ENCODE assay signal across 1 cellular context in the genomic region with DNA sequence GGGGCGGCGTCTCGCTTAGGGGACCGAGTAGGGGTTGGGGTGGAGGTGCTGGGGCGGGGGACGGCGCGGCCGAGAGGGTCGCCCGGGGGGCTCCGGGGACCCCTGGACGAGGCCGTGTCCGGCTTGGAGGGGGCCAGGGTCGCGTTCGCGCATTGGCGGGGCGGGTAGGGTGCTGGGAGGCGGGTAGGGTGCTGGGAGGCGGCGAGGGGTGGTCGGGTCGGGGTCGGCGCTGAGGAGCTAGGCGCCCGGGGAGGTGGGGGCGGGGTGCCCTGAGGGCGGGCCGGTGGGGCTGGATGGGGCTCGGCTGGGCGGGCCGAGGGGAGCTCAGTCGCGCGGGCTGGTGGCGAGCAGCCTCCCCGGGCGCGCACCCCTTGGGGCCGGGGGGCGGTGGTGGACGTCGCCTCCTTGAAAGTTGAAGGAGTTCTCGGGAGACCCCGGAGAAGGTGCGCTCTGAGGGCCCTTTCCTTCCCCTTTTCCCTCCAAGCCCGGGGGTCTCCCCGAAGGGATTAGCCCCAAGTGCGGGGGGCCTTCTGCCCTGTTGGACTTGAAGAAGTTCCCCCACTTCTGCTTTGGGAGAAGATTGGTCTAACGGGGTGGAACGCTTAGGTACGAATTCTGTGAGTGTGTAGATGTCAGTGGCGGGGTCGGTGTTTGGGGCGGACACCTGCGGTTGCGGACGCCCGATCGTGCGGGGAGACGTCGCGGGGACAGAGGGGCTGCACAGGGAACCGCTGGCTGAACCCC.
TF ChIP-seq lines count a peak whose summit lies in the region.

No MANE protein-coding gene starts in this region.

TF ChIP-seq in GM23338, 12 proteins besides CTCF, POLR2A, EP300 and RAD21 (continued from another document):
- TF ChIP-seq, protein P1, sequence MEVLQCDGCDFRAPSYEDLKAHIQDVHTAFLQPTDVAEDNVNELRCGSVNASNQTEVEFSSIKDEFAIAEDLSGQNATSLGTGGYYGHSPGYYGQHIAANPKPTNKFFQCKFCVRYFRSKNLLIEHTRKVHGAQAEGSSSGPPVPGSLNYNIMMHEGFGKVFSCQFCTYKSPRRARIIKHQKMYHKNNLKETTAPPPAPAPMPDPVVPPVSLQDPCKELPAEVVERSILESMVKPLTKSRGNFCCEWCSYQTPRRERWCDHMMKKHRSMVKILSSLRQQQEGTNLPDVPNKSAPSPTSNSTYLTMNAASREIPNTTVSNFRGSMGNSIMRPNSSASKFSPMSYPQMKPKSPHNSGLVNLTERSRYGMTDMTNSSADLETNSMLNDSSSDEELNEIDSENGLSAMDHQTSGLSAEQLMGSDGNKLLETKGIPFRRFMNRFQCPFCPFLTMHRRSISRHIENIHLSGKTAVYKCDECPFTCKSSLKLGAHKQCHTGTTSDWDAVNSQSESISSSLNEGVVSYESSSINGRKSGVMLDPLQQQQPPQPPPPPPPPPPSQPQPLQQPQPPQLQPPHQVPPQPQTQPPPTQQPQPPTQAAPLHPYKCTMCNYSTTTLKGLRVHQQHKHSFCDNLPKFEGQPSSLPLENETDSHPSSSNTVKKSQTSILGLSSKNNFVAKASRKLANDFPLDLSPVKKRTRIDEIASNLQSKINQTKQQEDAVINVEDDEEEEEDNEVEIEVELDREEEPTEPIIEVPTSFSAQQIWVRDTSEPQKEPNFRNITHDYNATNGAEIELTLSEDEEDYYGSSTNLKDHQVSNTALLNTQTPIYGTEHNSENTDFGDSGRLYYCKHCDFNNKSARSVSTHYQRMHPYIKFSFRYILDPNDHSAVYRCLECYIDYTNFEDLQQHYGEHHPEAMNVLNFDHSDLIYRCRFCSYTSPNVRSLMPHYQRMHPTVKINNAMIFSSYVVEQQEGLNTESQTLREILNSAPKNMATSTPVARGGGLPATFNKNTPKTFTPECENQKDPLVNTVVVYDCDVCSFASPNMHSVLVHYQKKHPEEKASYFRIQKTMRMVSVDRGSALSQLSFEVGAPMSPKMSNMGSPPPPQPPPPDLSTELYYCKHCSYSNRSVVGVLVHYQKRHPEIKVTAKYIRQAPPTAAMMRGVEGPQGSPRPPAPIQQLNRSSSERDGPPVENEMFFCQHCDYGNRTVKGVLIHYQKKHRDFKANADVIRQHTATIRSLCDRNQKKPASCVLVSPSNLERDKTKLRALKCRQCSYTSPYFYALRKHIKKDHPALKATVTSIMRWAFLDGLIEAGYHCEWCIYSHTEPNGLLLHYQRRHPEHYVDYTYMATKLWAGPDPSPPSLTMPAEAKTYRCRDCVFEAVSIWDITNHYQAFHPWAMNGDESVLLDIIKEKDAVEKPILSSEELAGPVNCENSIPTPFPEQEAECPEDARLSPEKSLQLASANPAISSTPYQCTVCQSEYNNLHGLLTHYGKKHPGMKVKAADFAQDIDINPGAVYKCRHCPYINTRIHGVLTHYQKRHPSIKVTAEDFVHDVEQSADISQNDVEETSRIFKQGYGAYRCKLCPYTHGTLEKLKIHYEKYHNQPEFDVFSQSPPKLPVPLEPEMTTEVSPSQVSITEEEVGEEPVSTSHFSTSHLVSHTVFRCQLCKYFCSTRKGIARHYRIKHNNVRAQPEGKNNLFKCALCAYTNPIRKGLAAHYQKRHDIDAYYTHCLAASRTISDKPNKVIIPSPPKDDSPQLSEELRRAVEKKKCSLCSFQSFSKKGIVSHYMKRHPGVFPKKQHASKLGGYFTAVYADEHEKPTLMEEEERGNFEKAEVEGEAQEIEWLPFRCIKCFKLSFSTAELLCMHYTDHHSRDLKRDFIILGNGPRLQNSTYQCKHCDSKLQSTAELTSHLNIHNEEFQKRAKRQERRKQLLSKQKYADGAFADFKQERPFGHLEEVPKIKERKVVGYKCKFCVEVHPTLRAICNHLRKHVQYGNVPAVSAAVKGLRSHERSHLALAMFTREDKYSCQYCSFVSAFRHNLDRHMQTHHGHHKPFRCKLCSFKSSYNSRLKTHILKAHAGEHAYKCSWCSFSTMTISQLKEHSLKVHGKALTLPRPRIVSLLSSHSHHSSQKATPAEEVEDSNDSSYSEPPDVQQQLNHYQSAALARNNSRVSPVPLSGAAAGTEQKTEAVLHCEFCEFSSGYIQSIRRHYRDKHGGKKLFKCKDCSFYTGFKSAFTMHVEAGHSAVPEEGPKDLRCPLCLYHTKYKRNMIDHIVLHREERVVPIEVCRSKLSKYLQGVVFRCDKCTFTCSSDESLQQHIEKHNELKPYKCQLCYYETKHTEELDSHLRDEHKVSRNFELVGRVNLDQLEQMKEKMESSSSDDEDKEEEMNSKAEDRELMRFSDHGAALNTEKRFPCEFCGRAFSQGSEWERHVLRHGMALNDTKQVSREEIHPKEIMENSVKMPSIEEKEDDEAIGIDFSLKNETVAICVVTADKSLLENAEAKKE (CRISPR knock-in tag; IDR thresholded peaks at IDR 0.05), result no peak
- TF ChIP-seq JUNB (IDR thresholded peaks at IDR 0.05; ENCODE audit: unreplicated experiment) (no peak), POLR2AphosphoS5 (IDR thresholded peaks at IDR 0.05; ENCODE audit: low read depth) (no peak), ZNF114 (CRISPR knock-in tag; IDR thresholded peaks at IDR 0.05) (no peak), STAT1 (IDR thresholded peaks at IDR 0.05; ENCODE audit: unreplicated experiment) (no peak), EZH2phosphoT487 (IDR thresholded peaks at IDR 0.05; ENCODE audit: unreplicated experiment) (no peak), CREB1 (CRISPR knock-in tag; IDR thresholded peaks at IDR 0.05; ENCODE audit: low read depth) (no peak)
- TF ChIP-seq, protein P2, sequence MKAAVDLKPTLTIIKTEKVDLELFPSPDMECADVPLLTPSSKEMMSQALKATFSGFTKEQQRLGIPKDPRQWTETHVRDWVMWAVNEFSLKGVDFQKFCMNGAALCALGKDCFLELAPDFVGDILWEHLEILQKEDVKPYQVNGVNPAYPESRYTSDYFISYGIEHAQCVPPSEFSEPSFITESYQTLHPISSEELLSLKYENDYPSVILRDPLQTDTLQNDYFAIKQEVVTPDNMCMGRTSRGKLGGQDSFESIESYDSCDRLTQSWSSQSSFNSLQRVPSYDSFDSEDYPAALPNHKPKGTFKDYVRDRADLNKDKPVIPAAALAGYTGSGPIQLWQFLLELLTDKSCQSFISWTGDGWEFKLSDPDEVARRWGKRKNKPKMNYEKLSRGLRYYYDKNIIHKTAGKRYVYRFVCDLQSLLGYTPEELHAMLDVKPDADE (IDR thresholded peaks at IDR 0.05), result no peak
- TF ChIP-seq, protein P3, sequence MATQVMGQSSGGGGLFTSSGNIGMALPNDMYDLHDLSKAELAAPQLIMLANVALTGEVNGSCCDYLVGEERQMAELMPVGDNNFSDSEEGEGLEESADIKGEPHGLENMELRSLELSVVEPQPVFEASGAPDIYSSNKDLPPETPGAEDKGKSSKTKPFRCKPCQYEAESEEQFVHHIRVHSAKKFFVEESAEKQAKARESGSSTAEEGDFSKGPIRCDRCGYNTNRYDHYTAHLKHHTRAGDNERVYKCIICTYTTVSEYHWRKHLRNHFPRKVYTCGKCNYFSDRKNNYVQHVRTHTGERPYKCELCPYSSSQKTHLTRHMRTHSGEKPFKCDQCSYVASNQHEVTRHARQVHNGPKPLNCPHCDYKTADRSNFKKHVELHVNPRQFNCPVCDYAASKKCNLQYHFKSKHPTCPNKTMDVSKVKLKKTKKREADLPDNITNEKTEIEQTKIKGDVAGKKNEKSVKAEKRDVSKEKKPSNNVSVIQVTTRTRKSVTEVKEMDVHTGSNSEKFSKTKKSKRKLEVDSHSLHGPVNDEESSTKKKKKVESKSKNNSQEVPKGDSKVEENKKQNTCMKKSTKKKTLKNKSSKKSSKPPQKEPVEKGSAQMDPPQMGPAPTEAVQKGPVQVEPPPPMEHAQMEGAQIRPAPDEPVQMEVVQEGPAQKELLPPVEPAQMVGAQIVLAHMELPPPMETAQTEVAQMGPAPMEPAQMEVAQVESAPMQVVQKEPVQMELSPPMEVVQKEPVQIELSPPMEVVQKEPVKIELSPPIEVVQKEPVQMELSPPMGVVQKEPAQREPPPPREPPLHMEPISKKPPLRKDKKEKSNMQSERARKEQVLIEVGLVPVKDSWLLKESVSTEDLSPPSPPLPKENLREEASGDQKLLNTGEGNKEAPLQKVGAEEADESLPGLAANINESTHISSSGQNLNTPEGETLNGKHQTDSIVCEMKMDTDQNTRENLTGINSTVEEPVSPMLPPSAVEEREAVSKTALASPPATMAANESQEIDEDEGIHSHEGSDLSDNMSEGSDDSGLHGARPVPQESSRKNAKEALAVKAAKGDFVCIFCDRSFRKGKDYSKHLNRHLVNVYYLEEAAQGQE (IDR thresholded peaks at IDR 0.05; ENCODE audit: unreplicated experiment), result no peak
